13 cellular contexts compared by ENCODE assay signal in the genomic region with DNA sequence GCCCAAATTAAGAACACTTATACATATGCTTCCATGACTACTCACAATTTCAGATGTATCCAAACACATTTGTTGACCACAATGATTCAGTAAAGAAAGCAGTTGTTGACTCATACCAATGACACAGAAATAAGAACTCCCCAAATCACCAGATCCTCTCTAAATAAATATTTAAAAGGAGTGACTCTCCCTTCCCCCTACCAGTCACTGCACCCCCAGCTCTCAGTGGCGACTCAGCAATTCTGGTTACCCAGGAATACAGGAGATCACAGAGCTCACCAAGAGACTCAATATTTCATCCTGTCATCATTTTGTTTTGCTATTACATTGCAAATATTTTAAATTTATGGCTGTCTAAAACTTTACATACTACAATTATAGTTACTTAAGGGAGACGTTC.
DNase-seq lines count a peak whose midpoint lies in the region; ATAC-seq and TF ChIP-seq lines count a peak whose summit lies in the region.
"Had no signal": no experiment of that assay in that cellular context is flagged by ENCODE, and none has a peak within 500 bp of the region (broad histone marks: within the 10 kb centered on the region; RNA-seq: fewer than 3 reads in every experiment).

No MANE protein-coding gene starts in this region.

- H3K36me3 Mint-ChIP-seq in activated CD8-positive, alpha-beta T cell treated with anti-CD3 and anti-CD28 coated beads for 36 hours (ENCODE audit: low read depth), result peaks cover 33% of the 10 kb centered on the region
- H3K36me3 Mint-ChIP-seq in activated CD8-positive, alpha-beta T cell treated with anti-CD3 and anti-CD28 coated beads, Interleukin-2, amount 10 ng/mL, durations not matched to agents 7 days and 5 days (ENCODE audit: low read depth), result peaks cover 31% of the 10 kb centered on the region

- no peaks in the 10 kb centered on the region for H3K27me3 Mint-ChIP-seq in activated CD8-positive, alpha-beta T cell treated with anti-CD3 and anti-CD28 coated beads for 36 hours
- no peaks in the 10 kb centered on the region for H3K27me3 Mint-ChIP-seq in activated CD8-positive, alpha-beta T cell treated with anti-CD3 and anti-CD28 coated beads, Interleukin-2, amount 10 ng/mL, durations not matched to agents 7 days and 5 days (ENCODE audit: low read depth)
- H3K27me3 Mint-ChIP-seq: brain; CD4-positive, alpha-beta T cell had no signal

- CTCF ChIA-PET in activated CD8-positive, alpha-beta T cell treated with anti-CD3 and anti-CD28 coated beads for 36 hours (lab: Charles Lee), result interaction anchor here (1.3 to 2.1 kb wide), 3 partner anchors 23 to 129 kb away, joined by 3 to 6 read pairs (median 3); no protein-coding TSS in a partner anchor
- CTCF ChIA-PET in activated CD8-positive, alpha-beta T cell treated with anti-CD3 and anti-CD28 coated beads, Interleukin-2, amount 10 ng/mL, durations not matched to agents 7 days and 5 days (lab: Charles Lee), result no interaction called here

- no peak overlapping the region for H3K4me3 Mint-ChIP-seq in activated CD8-positive, alpha-beta T cell treated with anti-CD3 and anti-CD28 coated beads for 36 hours
- no peak overlapping the region for H3K4me3 Mint-ChIP-seq in activated CD8-positive, alpha-beta T cell treated with anti-CD3 and anti-CD28 coated beads, Interleukin-2, amount 10 ng/mL, durations not matched to agents 7 days and 5 days
- H3K4me3 Mint-ChIP-seq: brain; CD4-positive, alpha-beta T cell; H9; natural killer cell had no signal

- peak; percentile 76 for ATAC-seq in activated CD8-positive, alpha-beta T cell treated with anti-CD3 and anti-CD28 coated beads for 36 hours
- no peak for ATAC-seq in activated CD8-positive, alpha-beta T cell treated with anti-CD3 and anti-CD28 coated beads, Interleukin-2, amount 10 ng/mL, durations not matched to agents 7 days and 5 days
- ATAC-seq in esophagus mucosa, result peak; percentile 70
- ATAC-seq in HG03520 (IDR thresholded peaks at IDR 0.05; ENCODE audit: unreplicated experiment), result no peak
- no peak for ATAC-seq in HG03108 (IDR thresholded peaks at IDR 0.05; ENCODE audit: unreplicated experiment)
- no peak for ATAC-seq in HG02610 (IDR thresholded peaks at IDR 0.05; ENCODE audit: unreplicated experiment)

- POLR2A ChIA-PET in activated CD8-positive, alpha-beta T cell treated with anti-CD3 and anti-CD28 coated beads for 36 hours (lab: Charles Lee), result interaction anchor here (1.2 kb wide), 1 partner anchor 130 kb away, joined by 3 read pairs; no protein-coding TSS in a partner anchor
- POLR2A ChIA-PET in activated CD8-positive, alpha-beta T cell treated with anti-CD3 and anti-CD28 coated beads, Interleukin-2, amount 10 ng/mL, durations not matched to agents 7 days and 5 days (lab: Charles Lee), result no interaction called here

- peaks cover 6% of the 10 kb centered on the region for H3K4me1 Mint-ChIP-seq in activated CD8-positive, alpha-beta T cell treated with anti-CD3 and anti-CD28 coated beads for 36 hours (ENCODE audit: low read depth)
- H3K4me1 Mint-ChIP-seq in activated CD8-positive, alpha-beta T cell treated with anti-CD3 and anti-CD28 coated beads, Interleukin-2, amount 10 ng/mL, durations not matched to agents 7 days and 5 days (ENCODE audit: low read depth), result peaks cover 3% of the 10 kb centered on the region
- H3K4me1 Mint-ChIP-seq: natural killer cell had no signal

- peak; percentile 46 for DNase-seq in activated CD8-positive, alpha-beta T cell treated with anti-CD3 and anti-CD28 coated beads for 36 hours
- DNase-seq in activated CD8-positive, alpha-beta T cell treated with anti-CD3 and anti-CD28 coated beads, Interleukin-2, amount 10 ng/mL, durations not matched to agents 7 days and 5 days, result no peak
- peak; percentile 76 for DNase-seq in SW480 (ENCODE audit: low spot score)
- peak in 2 of 3 donors; percentile 12 to 26 for DNase-seq in stimulated activated CD4-positive, alpha-beta T cell treated with anti-CD3 and anti-CD28 coated beads, TNF-alpha, amount 100 ng/mL, for 48 hours (ENCODE audit: low read depth in 3 of 3)
- DNase-seq: CD4-positive, alpha-beta T cell; H9; natural killer cell; NCI-H345 had no signal

- peak overlapping the region; percentile 13 for H3K27ac Mint-ChIP-seq in activated CD8-positive, alpha-beta T cell treated with anti-CD3 and anti-CD28 coated beads for 36 hours
- H3K27ac Mint-ChIP-seq in activated CD8-positive, alpha-beta T cell treated with anti-CD3 and anti-CD28 coated beads, Interleukin-2, amount 10 ng/mL, durations not matched to agents 7 days and 5 days, result no peak overlapping the region
- H3K27ac Mint-ChIP-seq: CD4-positive, alpha-beta T cell; natural killer cell had no signal

- intact Hi-C loops in activated CD8-positive, alpha-beta T cell treated with anti-CD3 and anti-CD28 coated beads for 36 hours (cut with micrococcal nuclease), result no loop called here

- no peaks in the 10 kb centered on the region for H3K9me3 Mint-ChIP-seq in activated CD8-positive, alpha-beta T cell treated with anti-CD3 and anti-CD28 coated beads for 36 hours
- H3K9me3 Mint-ChIP-seq in activated CD8-positive, alpha-beta T cell treated with anti-CD3 and anti-CD28 coated beads, Interleukin-2, amount 10 ng/mL, durations not matched to agents 7 days and 5 days (ENCODE audit: insufficient read depth), result no peaks in the 10 kb centered on the region
- H3K9me3 Mint-ChIP-seq: brain; CD4-positive, alpha-beta T cell; H9; natural killer cell had no signal

- no peak for TF ChIP-seq CTCF in activated CD8-positive, alpha-beta T cell treated with anti-CD3 and anti-CD28 coated beads for 36 hours (IDR thresholded peaks at IDR 0.05)

Comparison
In these comparisons a context has a peak if more than half of its experiments do, and no peak if none do; other contexts are left out.
1. ATAC-seq: peak in activated CD8-positive, alpha-beta T cell treated with anti-CD3 and anti-CD28 coated beads for 36 hours (single experiment) and esophagus mucosa (single experiment); none in activated CD8-positive, alpha-beta T cell treated with anti-CD3 and anti-CD28 coated beads, Interleukin-2, amount 10 ng/mL, durations not matched to agents 7 days and 5 days (single experiment), HG03520 (single experiment), HG03108 (single experiment) and HG02610 (single experiment).